ENCODE assay signal across 28 cellular contexts in the genomic region with DNA sequence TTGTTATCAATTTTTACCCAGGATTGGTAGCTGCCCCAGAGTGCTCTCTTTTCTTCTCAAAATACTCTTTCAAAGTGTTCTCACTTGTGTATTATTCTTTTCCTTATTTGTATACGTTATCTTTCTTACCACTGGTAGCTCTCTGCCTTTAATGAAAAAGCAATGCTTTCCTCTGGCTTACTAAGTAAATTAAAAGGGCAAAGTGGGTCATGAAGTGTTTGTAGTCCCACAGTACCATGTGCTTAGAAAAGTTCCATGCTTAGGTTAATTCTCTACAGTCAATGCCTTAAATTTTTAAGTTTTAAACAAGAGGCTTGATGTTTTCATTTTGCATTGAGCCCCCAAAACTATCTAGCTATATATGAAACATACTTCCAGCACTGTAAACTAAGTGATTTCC.
"Had no signal": no experiment of that assay in that cellular context is flagged by ENCODE, and none has a peak within 500 bp of the region (broad histone marks: within the 10 kb centered on the region; RNA-seq: fewer than 3 reads in every experiment).

No MANE protein-coding gene starts in this region.

- H3K9me3 ChIP-seq: colonic mucosa, esophagus muscularis mucosa, esophagus squamous epithelium, gastrocnemius medialis, gastroesophageal sphincter, heart left ventricle, heart right ventricle had no signal

- ATAC-seq: effector memory CD8-positive, alpha-beta T cell; esophagus mucosa; foreskin keratinocyte; gastrocnemius medialis; gastroesophageal sphincter; heart left ventricle; heart right ventricle had no signal

- H3K36me3 ChIP-seq: colonic mucosa, esophagus muscularis mucosa, esophagus squamous epithelium, gastrocnemius medialis, gastroesophageal sphincter, heart left ventricle, heart right ventricle had no signal

- H3K27ac ChIP-seq: colonic mucosa, coronary artery, dorsolateral prefrontal cortex, epithelial cell of prostate, esophagus muscularis mucosa, esophagus squamous epithelium, foreskin keratinocyte, gastrocnemius medialis, gastroesophageal sphincter, heart left ventricle, heart right ventricle had no signal

- H3K4me1 ChIP-seq: colonic mucosa, esophagus muscularis mucosa, esophagus squamous epithelium, foreskin keratinocyte, gastrocnemius medialis, gastroesophageal sphincter, heart left ventricle, heart right ventricle had no signal

- H3K27me3 ChIP-seq: colonic mucosa, dorsolateral prefrontal cortex, esophagus muscularis mucosa, esophagus squamous epithelium, foreskin keratinocyte, gastrocnemius medialis, gastroesophageal sphincter, heart left ventricle, heart right ventricle had no signal

- H3K4me3 ChIP-seq: colonic mucosa, coronary artery, dorsolateral prefrontal cortex, esophagus muscularis mucosa, esophagus squamous epithelium, gastrocnemius medialis, gastroesophageal sphincter, heart left ventricle, heart right ventricle had no signal

- DNase-seq: colonic mucosa; cortex of kidney; dermis blood vessel endothelial cell; dorsolateral prefrontal cortex; effector CD4-positive, alpha-beta T cell; effector CD8-positive, alpha-beta T cell; effector memory CD4-positive, alpha-beta T cell; effector memory CD8-positive, alpha-beta T cell; endodermal cell; erythroblast; esophagus squamous epithelium; foreskin fibroblast; foreskin keratinocyte; foreskin melanocyte; gastrocnemius medialis; glutamatergic neuron; head of caudate nucleus; heart left ventricle; heart right ventricle had no signal

- FAIRE-seq: colon, endometrium, endothelial cell of umbilical vein, frontal cortex had no signal
